ENCODE assay signal across 9 cellular contexts in the genomic region with DNA sequence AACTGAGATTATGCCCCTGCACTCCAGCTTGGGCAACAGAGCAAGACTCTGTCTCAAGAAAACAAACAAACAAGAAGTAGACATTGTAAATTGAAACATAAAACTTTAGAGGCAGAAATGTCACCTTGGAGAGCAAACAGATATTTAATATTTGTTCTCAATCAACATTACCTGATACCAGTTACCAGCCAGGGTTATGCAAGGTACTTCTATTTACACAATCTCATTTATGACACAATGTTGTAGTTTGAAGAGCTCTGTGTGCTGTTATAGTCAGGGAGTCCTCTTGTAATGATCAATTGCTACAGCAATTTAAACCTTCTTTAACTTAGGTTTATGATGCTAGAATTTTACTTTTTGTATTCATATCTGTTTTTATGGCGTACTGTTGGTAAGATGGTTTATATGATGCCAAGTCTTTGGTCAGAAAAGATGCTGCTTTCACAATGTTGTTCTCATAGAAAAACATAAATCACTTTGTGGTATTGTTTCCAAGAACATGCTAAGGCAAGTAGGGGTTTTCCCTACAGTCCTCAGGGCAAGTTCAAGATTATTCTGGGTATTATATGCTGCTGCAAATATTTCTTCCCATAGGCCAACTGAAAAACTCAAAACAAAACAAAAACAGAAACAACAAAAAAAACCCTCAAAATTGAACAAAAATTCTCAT.
A peak's percentile ranks its signal among the peaks of the same experiment; 100 is the strongest.
DNase-seq lines count a peak whose midpoint lies in the region; ATAC-seq and TF ChIP-seq lines count a peak whose summit lies in the region.
"Had no signal": no experiment of that assay in that cellular context is flagged by ENCODE, and none has a peak within 500 bp of the region (broad histone marks: within the 10 kb centered on the region; RNA-seq: fewer than 3 reads in every experiment).

No MANE protein-coding gene starts in this region.

- TF ChIP-seq CTCF in brain (conservative IDR thresholded peaks at IDR 0.05) (no peak), WERI-Rb-1 (IDR thresholded peaks at IDR 0.05; ENCODE audit: low read depth, low read length) (no peak)

- peaks cover 5% of the 10 kb centered on the region for H3K36me3 Mint-ChIP-seq in activated naive CD8-positive, alpha-beta T cell
- H3K36me3 Mint-ChIP-seq in activated naive CD8-positive, alpha-beta T cell treated with anti-CD3 and anti-CD28 coated beads for 36 hours, result peaks cover 8% of the 10 kb centered on the region
- H3K36me3 Mint-ChIP-seq in brain, result no peaks in the 10 kb centered on the region

- no peak for DNase-seq in activated naive CD8-positive, alpha-beta T cell treated with anti-CD3 and anti-CD28 coated beads for 36 hours
- no peak for DNase-seq in WERI-Rb-1
- no peak for DNase-seq in NCI-H146 (lab: John Stamatoyannopoulos, UW)
- no peak for DNase-seq in Kasumi-1 (lab: John Stamatoyannopoulos, UW)

- no peak overlapping the region for H3K4me3 Mint-ChIP-seq in activated naive CD8-positive, alpha-beta T cell
- no peak overlapping the region for H3K4me3 Mint-ChIP-seq in activated naive CD8-positive, alpha-beta T cell treated with anti-CD3 and anti-CD28 coated beads for 36 hours
- no peak overlapping the region for H3K4me3 Mint-ChIP-seq in brain

- H3K27ac ChIP-seq in WERI-Rb-1, result no peak overlapping the region
- H3K27ac ChIP-seq: BLaER1 had no signal

- peak overlapping the region; percentile 69 for H3K27ac Mint-ChIP-seq in activated naive CD8-positive, alpha-beta T cell
- H3K27ac Mint-ChIP-seq in activated naive CD8-positive, alpha-beta T cell treated with anti-CD3 and anti-CD28 coated beads for 36 hours, result no peak overlapping the region
- H3K27ac Mint-ChIP-seq in brain, result peak overlapping the region in 3 of 5 experiments; percentile 38 to 96 (median 64)

- no peaks in the 10 kb centered on the region for H3K36me3 ChIP-seq in WERI-Rb-1
- H3K36me3 ChIP-seq: BLaER1 had no signal

- no peak overlapping the region for H3K4me3 ChIP-seq in WERI-Rb-1 (ENCODE audit: low read depth, low read length)
- H3K4me3 ChIP-seq: BLaER1 had no signal

- peaks cover 61% of the 10 kb centered on the region for H3K4me1 Mint-ChIP-seq in activated naive CD8-positive, alpha-beta T cell (ENCODE audit: low read depth)
- H3K4me1 Mint-ChIP-seq in activated naive CD8-positive, alpha-beta T cell treated with anti-CD3 and anti-CD28 coated beads for 36 hours, result peaks cover 57% of the 10 kb centered on the region
- peaks cover 50% of the 10 kb centered on the region for H3K4me1 Mint-ChIP-seq in brain

- no peaks in the 10 kb centered on the region for H3K27me3 ChIP-seq in WERI-Rb-1 (ENCODE audit: insufficient read depth, low read depth, severe bottlenecking)
- H3K27me3 ChIP-seq: BLaER1 had no signal

- no peaks in the 10 kb centered on the region for H3K27me3 Mint-ChIP-seq in activated naive CD8-positive, alpha-beta T cell
- H3K27me3 Mint-ChIP-seq in activated naive CD8-positive, alpha-beta T cell treated with anti-CD3 and anti-CD28 coated beads for 36 hours, result no peaks in the 10 kb centered on the region
- H3K27me3 Mint-ChIP-seq in brain, result no peaks in the 10 kb centered on the region

- no peaks in the 10 kb centered on the region for H3K9me3 Mint-ChIP-seq in activated naive CD8-positive, alpha-beta T cell (ENCODE audit: low read depth)
- peaks cover 4% of the 10 kb centered on the region for H3K9me3 Mint-ChIP-seq in activated naive CD8-positive, alpha-beta T cell treated with anti-CD3 and anti-CD28 coated beads for 36 hours
- peaks cover 0 to 4% (median 2%) of the 10 kb centered on the region in 5 experiments for H3K9me3 Mint-ChIP-seq in brain

- ATAC-seq in HG03342 (IDR thresholded peaks at IDR 0.05; ENCODE audit: unreplicated experiment), result peak; percentile 46
- ATAC-seq in GM21526 (IDR thresholded peaks at IDR 0.05; ENCODE audit: low FRiP score, unreplicated experiment), result no peak

- no peaks in the 10 kb centered on the region for H3K9me3 ChIP-seq in WERI-Rb-1 (ENCODE audit: severe bottlenecking)
- H3K9me3 ChIP-seq: BLaER1 had no signal
